ENCODE assay signal across 7 cellular contexts in the genomic region with DNA sequence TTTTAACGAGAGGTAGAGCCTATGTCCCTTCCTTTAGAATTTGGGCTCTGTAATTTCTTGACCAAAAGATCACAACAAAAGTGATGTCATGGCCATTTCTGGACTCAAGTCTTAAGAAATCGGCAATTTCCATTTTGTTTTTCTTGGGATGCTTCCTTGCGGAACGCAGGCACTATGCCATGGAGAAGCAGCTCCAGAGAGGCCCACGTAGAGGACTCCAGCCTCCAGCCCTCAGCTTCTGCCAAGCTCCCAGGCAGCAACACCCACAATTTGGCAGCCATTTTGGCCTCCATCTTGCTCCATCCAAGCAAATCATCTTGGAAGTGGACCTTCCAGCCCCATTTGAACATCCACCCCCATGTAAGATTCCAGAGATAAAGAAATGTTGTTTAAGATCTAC.
"Had no signal": no experiment of that assay in that cellular context is flagged by ENCODE, and none has a peak within 500 bp of the region (broad histone marks: within the 10 kb centered on the region; RNA-seq: fewer than 3 reads in every experiment).

No MANE protein-coding gene starts in this region.

- H3K4me2 ChIP-seq: GM23338 had no signal

- DNase-seq: H9, HCEC 1CT, IMR-90 had no signal

- H3K4me3 ChIP-seq: GM23338 had no signal

- H2AFZ ChIP-seq: GM23338 had no signal

- FAIRE-seq: H1, H54, HTR-8/SVneo had no signal

- ATAC-seq: GM23338 had no signal
